ENCODE assay signal across 11 cellular contexts in genomic region chr22:32469799-32470212, GRCh38. TPM values are rescaled to one million over a fixed set of nuclear protein-coding genes. Genes with fewer than 3 reads are reported as not detected.
A peak's percentile ranks its signal among the peaks of the same experiment; 100 is the strongest.
DNase-seq lines count a peak whose midpoint lies in the region; ATAC-seq and TF ChIP-seq lines count a peak whose summit lies in the region.
"Had no signal": no experiment of that assay in that cellular context is flagged by ENCODE, and none has a peak within 500 bp of the region (broad histone marks: within the 10 kb centered on the region; RNA-seq: fewer than 3 reads in every experiment).

No MANE protein-coding gene starts in this region.

- H3K27me3 Mint-ChIP-seq in type B pancreatic cell, result peaks cover 38% of the 10 kb centered on the region

- no peaks in the 10 kb centered on the region for H3K9me3 Mint-ChIP-seq in type B pancreatic cell
- H3K9me3 Mint-ChIP-seq: activated T-helper 1 cell treated with anti-CD3 and anti-CD28 coated beads, Interleukin-12 subunit alpha, Interleukin-12 subunit beta, Interleukin-2, Interleukin-4 antibody, amounts not matched to agents 30 ng/mL and 10 ng/mL and 1 ng/mL, durations not matched to agents 14 hours and 24 hours and 36 hours had no signal

- peak; percentile 70 for DNase-seq in H4 (ENCODE audit: low spot score)
- DNase-seq in NCI-H524 (lab: John Stamatoyannopoulos, UW), result peak; percentile 88 to 96
- peak; percentile 67 for DNase-seq in fibroblast of gingiva (ENCODE audit: low read depth)
- DNase-seq in retina, result peak; percentile 12
- DNase-seq in activated CD8-positive, alpha-beta memory T cell treated with anti-CD3 and anti-CD28 coated beads, Interleukin-2, amount 50 U/mL, for 48 hours, result no peak
- DNase-seq in HT-29 (ENCODE audit: low spot score), result no peak
- no peak for DNase-seq in type B pancreatic cell (ENCODE audit: extremely low spot score, unreplicated experiment)
- DNase-seq: heart right ventricle, Right ventricle myocardium superior had no signal

- no peak for ATAC-seq in GM21360 (IDR thresholded peaks at IDR 0.05; ENCODE audit: unreplicated experiment)
- ATAC-seq: heart right ventricle had no signal

- no peak overlapping the region for H3K27ac Mint-ChIP-seq in type B pancreatic cell
- H3K27ac Mint-ChIP-seq: activated T-helper 1 cell treated with anti-CD3 and anti-CD28 coated beads, Interleukin-12 subunit alpha, Interleukin-12 subunit beta, Interleukin-2, Interleukin-4 antibody, amounts not matched to agents 30 ng/mL and 10 ng/mL and 1 ng/mL, durations not matched to agents 14 hours and 24 hours and 36 hours had no signal

- TF ChIP-seq CTCF in type B pancreatic cell (conservative IDR thresholded peaks at IDR 0.05), result no peak

- no peaks in the 10 kb centered on the region for H3K36me3 Mint-ChIP-seq in type B pancreatic cell

- H3K4me1 Mint-ChIP-seq in type B pancreatic cell (ENCODE audit: unreplicated experiment), result peaks cover 7% of the 10 kb centered on the region

- H3K4me3 Mint-ChIP-seq in type B pancreatic cell, result no peak overlapping the region
- H3K4me3 Mint-ChIP-seq: activated T-helper 1 cell treated with anti-CD3 and anti-CD28 coated beads, Interleukin-12 subunit alpha, Interleukin-12 subunit beta, Interleukin-2, Interleukin-4 antibody, amounts not matched to agents 30 ng/mL and 10 ng/mL and 1 ng/mL, durations not matched to agents 14 hours and 24 hours and 36 hours had no signal

RNA-seq across cellular contexts. Expression of gene FBXO7, which starts 4.8 kb away (rescaled TPM):
- 83.2 and 106 TPM in 2 replicates for total RNA-seq in H4 (2014; rRNA removed; shearing (Covaris generic))
- total RNA-seq in HT-29 (2014; rRNA removed; shearing (Covaris generic)), result 49.1 and 54.9 TPM in 2 replicates
- total RNA-seq in type B pancreatic cell (ENCODE audit: low replicate concordance), result 96.4 and 122 TPM in 2 replicates

RNA-seq across cellular contexts. Expression of gene BPIFC, which starts 5.6 kb away (rescaled TPM):
- total RNA-seq in H4 (2014; rRNA removed; shearing (Covaris generic)), result not detected in 2 replicates
- total RNA-seq in HT-29 (2014; rRNA removed; shearing (Covaris generic)), result 0.37 TPM in 1 of 2 replicates, not detected in the other
- total RNA-seq in type B pancreatic cell (ENCODE audit: low replicate concordance), result not detected in 2 replicates
- total RNA-seq: activated T-helper 1 cell treated with anti-CD3 and anti-CD28 coated beads, Interleukin-12 subunit alpha, Interleukin-12 subunit beta, Interleukin-2, Interleukin-4 antibody, amounts not matched to agents 30 ng/mL and 10 ng/mL and 1 ng/mL, durations not matched to agents 14 hours and 24 hours and 36 hours; heart right ventricle; Right ventricle myocardium superior had no signal

RNA-seq across cellular contexts. Expression of gene RTCB, which starts 57.8 kb away (rescaled TPM):
- 93.7 and 110 TPM in 2 replicates for total RNA-seq in H4 (2014; rRNA removed; shearing (Covaris generic))
- total RNA-seq in HT-29 (2014; rRNA removed; shearing (Covaris generic)), result 47.6 and 49.1 TPM in 2 replicates
- 86.2 and 87.7 TPM in 2 replicates for total RNA-seq in type B pancreatic cell (ENCODE audit: low replicate concordance)

Comparison
In these comparisons a context has a peak if more than half of its experiments do, and no peak if none do; other contexts are left out.
1. DNase-seq: peak in H4 (single experiment), NCI-H524 (2 of 2), fibroblast of gingiva (single experiment) and retina (single experiment); none in activated CD8-positive, alpha-beta memory T cell treated with anti-CD3 and anti-CD28 coated beads, Interleukin-2, amount 50 U/mL, for 48 hours (single experiment), HT-29 (single experiment) and type B pancreatic cell (single experiment).